Comparison of ENCODE assay signal across 13 cellular contexts in genomic region chr16:88467433-88468051, GRCh38.
"Had no signal": no experiment of that assay in that cellular context is flagged by ENCODE, and none has a peak within 500 bp of the region (broad histone marks: within the 10 kb centered on the region; RNA-seq: fewer than 3 reads in every experiment).

No MANE protein-coding gene starts in this region.

- H3K27me3 ChIP-seq: testis had no signal

- H3K4me3 ChIP-seq: lower lobe of right lung, testis had no signal

- H3K36me3 Mint-ChIP-seq: activated naive CD4-positive, alpha-beta T cell treated with anti-CD3 and anti-CD28 coated beads, Interleukin-2, amount 10 ng/mL, durations not matched to agents 7 days and 5 days; WTC11 had no signal

- ATAC-seq: lower lobe of right lung had no signal

- H3K27me3 Mint-ChIP-seq: activated CD4-positive, alpha-beta T cell treated with anti-CD3 and anti-CD28 coated beads, Interleukin-2, amount 10 ng/mL, durations not matched to agents 24 days and 14 days; activated naive CD4-positive, alpha-beta T cell treated with anti-CD3 and anti-CD28 coated beads, Interleukin-2, amount 10 ng/mL, durations not matched to agents 7 days and 5 days; stimulated activated naive CD8-positive, alpha-beta T cell treated with anti-CD3 and anti-CD28 coated beads, Interleukin-15, amount 100 ng/mL, for 72 hours had no signal

- H3K27ac Mint-ChIP-seq: activated CD4-positive, alpha-beta T cell treated with anti-CD3 and anti-CD28 coated beads, Interleukin-2, amount 10 ng/mL, durations not matched to agents 24 days and 14 days; activated naive CD4-positive, alpha-beta T cell treated with anti-CD3 and anti-CD28 coated beads, Interleukin-2, amount 10 ng/mL, durations not matched to agents 7 days and 5 days; dendritic cell treated with granulocyte-macrophage colony-stimulating factor and Interleukin-4, amounts not matched to agents 40 ng/mL and 50 ng/mL, for 4 days; nephron progenitor cell; WTC11 had no signal

- DNase-seq: activated CD4-positive, alpha-beta T cell treated with anti-CD3 and anti-CD28 coated beads, Interleukin-2, amount 10 ng/mL, durations not matched to agents 24 days and 14 days; activated naive CD4-positive, alpha-beta T cell treated with anti-CD3 and anti-CD28 coated beads, Interleukin-2, amount 10 ng/mL, durations not matched to agents 7 days and 5 days; caudate nucleus; hypothalamus; lower lobe of right lung; nephron progenitor cell; stimulated activated CD4-positive, alpha-beta T cell treated with anti-CD3 and anti-CD28 coated beads, Interleukin-4, amount 100 ng/mL, for 1 hour; stimulated activated CD8-positive, alpha-beta memory T cell treated with anti-CD3 and anti-CD28 coated beads, Interleukin-4, amount 100 ng/mL, for 48 hours; stimulated activated naive CD8-positive, alpha-beta T cell treated with anti-CD3 and anti-CD28 coated beads, Interleukin-15, amount 100 ng/mL, for 72 hours; T-helper 9 cell; testis had no signal

- H3K9me3 Mint-ChIP-seq: activated CD4-positive, alpha-beta T cell treated with anti-CD3 and anti-CD28 coated beads, Interleukin-2, amount 10 ng/mL, durations not matched to agents 24 days and 14 days; activated naive CD4-positive, alpha-beta T cell treated with anti-CD3 and anti-CD28 coated beads, Interleukin-2, amount 10 ng/mL, durations not matched to agents 7 days and 5 days; dendritic cell treated with granulocyte-macrophage colony-stimulating factor and Interleukin-4, amounts not matched to agents 40 ng/mL and 50 ng/mL, for 4 days; nephron progenitor cell; stimulated activated naive CD8-positive, alpha-beta T cell treated with anti-CD3 and anti-CD28 coated beads, Interleukin-15, amount 100 ng/mL, for 72 hours; WTC11 had no signal

- H3K27ac ChIP-seq: lower lobe of right lung, testis had no signal

- H3K36me3 ChIP-seq: lower lobe of right lung had no signal

- H3K4me3 Mint-ChIP-seq: activated CD4-positive, alpha-beta T cell treated with anti-CD3 and anti-CD28 coated beads, Interleukin-2, amount 10 ng/mL, durations not matched to agents 24 days and 14 days; activated naive CD4-positive, alpha-beta T cell treated with anti-CD3 and anti-CD28 coated beads, Interleukin-2, amount 10 ng/mL, durations not matched to agents 7 days and 5 days; dendritic cell treated with granulocyte-macrophage colony-stimulating factor and Interleukin-4, amounts not matched to agents 40 ng/mL and 50 ng/mL, for 4 days; nephron progenitor cell; WTC11 had no signal

- H3K9me3 ChIP-seq: lower lobe of right lung, testis had no signal
